8 cellular contexts compared by ENCODE assay signal in genomic region chr2:7725132-7725849, GRCh38.
DNase-seq lines count a peak whose midpoint lies in the region; ATAC-seq and TF ChIP-seq lines count a peak whose summit lies in the region.

No MANE protein-coding gene starts in this region.

- H3K4me1 ChIP-seq in breast epithelium, result no peaks in the 10 kb centered on the region
- H3K4me1 ChIP-seq in foreskin keratinocyte, result no peaks in the 10 kb centered on the region
- peaks cover 4 to 5% of the 10 kb centered on the region in 2 donors for H3K4me1 ChIP-seq in thyroid gland
- no peaks in the 10 kb centered on the region for H3K4me1 ChIP-seq in BE2C

- WGBS in thyroid gland, 2 donors, result 40 to 58% methylated on average over 10 of the region's 10 CpGs

- no peaks in the 10 kb centered on the region for H3K4me1 Mint-ChIP-seq in MCF 10A (ENCODE audit: insufficient read depth, unreplicated experiment)
- peaks cover 25% of the 10 kb centered on the region for H3K4me1 Mint-ChIP-seq in T-helper 17 cell

- H3K27me3 Mint-ChIP-seq in MCF 10A (ENCODE audit: insufficient read depth, unreplicated experiment), result no peaks in the 10 kb centered on the region
- H3K27me3 Mint-ChIP-seq in T-helper 17 cell, result peaks cover 5% of the 10 kb centered on the region

- H3K27ac Mint-ChIP-seq in MCF 10A (ENCODE audit: low read depth, unreplicated experiment), result no peak overlapping the region
- peak overlapping the region; percentile 94 for H3K27ac Mint-ChIP-seq in T-helper 17 cell

- POLR2A ChIA-PET in MCF 10A (lab: Yijun Ruan, JAX), result no interaction called here

- TF ChIP-seq POLR2A in breast epithelium (IDR thresholded peaks at IDR 0.05) (no peak), thyroid gland (IDR thresholded peaks at IDR 0.05) (no peak)

- H3K36me3 ChIP-seq in breast epithelium (no peaks in the 10 kb centered on the region), thyroid gland (no peaks in the 10 kb centered on the region), BE2C (no peaks in the 10 kb centered on the region)

- TF ChIP-seq CTCF in MCF 10A (IDR thresholded peaks at IDR 0.05; ENCODE audit: unreplicated experiment) (no peak), breast epithelium (IDR thresholded peaks at IDR 0.05) (no peak), foreskin keratinocyte (conservative IDR thresholded peaks at IDR 0.05) (peak; percentile 29), thyroid gland (IDR thresholded peaks at IDR 0.05) (peak in 4 of 6 experiments; percentile 6 to 36 (median 25)), BE2C (IDR thresholded peaks at IDR 0.05; ENCODE audit: low read depth, low read length) (no peak)

- peak; percentile 4 for DNase-seq in MCF 10A (ENCODE audit: unreplicated experiment)
- DNase-seq in breast epithelium (ENCODE audit: low spot score in 2 of 2), result no peak
- DNase-seq in T-helper 17 cell, result no peak
- DNase-seq in foreskin keratinocyte, result no peak
- peak in 1 of 2 donors; percentile 3 for DNase-seq in thyroid gland
- DNase-seq in NCI-H1092 treated with DMSO at 0.1 percent for 48 hours (lab: John Stamatoyannopoulos, UW), result no peak
- no peak for DNase-seq in NCI-H510A treated with DMSO at 0.1 percent for 48 hours (lab: John Stamatoyannopoulos, UW)
- no peak for DNase-seq in BE2C

- ATAC-seq in T-helper 17 cell, result peak; percentile 80
- ATAC-seq in foreskin keratinocyte, result no peak

- H3K9me3 Mint-ChIP-seq in MCF 10A (ENCODE audit: unreplicated experiment), result no peaks in the 10 kb centered on the region

- no peaks in the 10 kb centered on the region for H3K27me3 ChIP-seq in breast epithelium
- H3K27me3 ChIP-seq in foreskin keratinocyte, result no peaks in the 10 kb centered on the region
- H3K27me3 ChIP-seq in thyroid gland, result no peaks in the 10 kb centered on the region
- no peaks in the 10 kb centered on the region for H3K27me3 ChIP-seq in BE2C

- intact Hi-C loops in MCF 10A (cut with micrococcal nuclease), result no loop called here
- intact Hi-C loops in breast epithelium (cut with DNase I; ENCODE audit: low total_unique reads), result no loop called here
- intact Hi-C loops in thyroid gland (cut with DNase I), result no loop called here

- H3K36me3 Mint-ChIP-seq in MCF 10A (ENCODE audit: insufficient read depth, unreplicated experiment) (no peaks in the 10 kb centered on the region), T-helper 17 cell (ENCODE audit: low read depth) (no peaks in the 10 kb centered on the region)

- H3K4me3 ChIP-seq in breast epithelium (no peak overlapping the region), thyroid gland (replicated peaks in 1 of 3) (no peak overlapping the region), BE2C (ENCODE audit: low read depth, low read length) (no peak overlapping the region)

- no peak overlapping the region for H3K27ac ChIP-seq in breast epithelium
- H3K27ac ChIP-seq in foreskin keratinocyte, result no peak overlapping the region
- no peak overlapping the region for H3K27ac ChIP-seq in thyroid gland

- H3K4me3 Mint-ChIP-seq in MCF 10A (ENCODE audit: unreplicated experiment) (no peak overlapping the region), T-helper 17 cell (peak overlapping the region; percentile 75)

- no TSS peak for BruUV-seq in MCF 10A (replicated peaks; lab: Mats Ljungman, UMichigan)

- CTCF ChIA-PET in MCF 10A (lab: Yijun Ruan, JAX), result interaction anchor here (0.6 to 1.8 kb wide), 9 partner anchors 14 to 959 kb away, joined by 3 to 8 read pairs (median 3); partner anchors contain the start of gene ID2

- H3K9me3 ChIP-seq in breast epithelium (no peaks in the 10 kb centered on the region), T-helper 17 cell (ENCODE audit: control insufficient read depth, low read length, poor library complexity, severe bottlenecking) (peaks cover 3% of the 10 kb centered on the region), thyroid gland (no peaks in the 10 kb centered on the region), BE2C (no peaks in the 10 kb centered on the region)

Comparison
In these comparisons a context has a peak if more than half of its experiments do, and no peak if none do; other contexts are left out.
1. CTCF ChIP-seq: peak in foreskin keratinocyte (single experiment) and thyroid gland (4 of 6); none in MCF 10A (single experiment), breast epithelium (0 of 3) and BE2C (single experiment).